Comparison of ENCODE assay signal across 8 cellular contexts in the genomic region with DNA sequence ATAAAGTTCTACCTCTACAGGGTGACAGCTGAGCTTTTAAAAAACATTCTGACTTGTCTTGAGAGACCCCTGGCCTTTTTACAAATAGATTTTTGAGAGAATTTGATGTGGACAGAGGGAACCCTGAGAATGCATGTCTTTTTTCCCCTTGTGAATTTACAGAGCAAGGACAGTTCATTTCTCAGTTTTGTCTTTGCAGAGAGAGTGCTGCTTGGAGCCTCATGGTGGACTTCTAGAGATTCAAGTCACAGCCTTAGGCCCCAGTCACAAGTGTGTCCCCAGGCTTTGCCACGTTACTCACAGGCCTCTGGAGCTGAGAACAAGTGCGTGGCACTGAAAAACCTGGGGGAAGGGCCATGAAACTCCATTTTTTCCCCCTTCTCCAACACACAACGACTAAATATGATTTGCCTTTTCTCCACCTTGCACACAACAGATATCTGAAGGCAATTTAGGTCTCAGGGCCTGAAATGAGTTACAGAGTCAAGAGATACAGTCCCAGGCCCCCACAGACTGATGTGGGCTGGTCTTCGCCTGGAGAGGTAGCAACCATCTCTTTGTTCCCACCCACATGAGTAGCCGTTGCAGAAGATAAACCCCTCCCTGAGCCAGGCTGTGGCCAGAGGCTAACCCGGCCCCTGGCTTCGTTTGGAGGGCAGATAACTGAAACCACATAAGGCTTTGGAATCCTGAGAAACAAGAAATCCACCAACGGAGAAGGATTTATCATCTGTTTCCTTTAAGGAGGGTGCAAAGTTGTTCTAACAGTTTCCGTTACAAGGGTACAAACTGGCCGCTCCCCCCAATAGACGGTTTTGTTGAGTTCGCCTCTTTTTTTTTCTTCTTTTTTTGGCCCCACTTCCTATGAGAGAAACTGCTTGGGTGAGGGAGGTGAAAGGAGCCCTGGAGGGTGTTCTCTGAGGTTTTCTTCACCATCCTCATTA. TPM values are rescaled to one million over a fixed set of nuclear protein-coding genes. Genes with fewer than 3 reads are reported as not detected.
DNase-seq lines count a peak whose midpoint lies in the region; FAIRE-seq and TF ChIP-seq lines count a peak whose summit lies in the region.

No MANE protein-coding gene starts in this region.

- no peaks in the 10 kb centered on the region for H4K20me1 ChIP-seq in SK-N-SH (ENCODE audit: insufficient read depth)

- TF ChIP-seq CTCF in HL-60 (IDR thresholded peaks at IDR 0.05; ENCODE audit: insufficient read depth, low read length) (no peak), SK-N-SH (IDR thresholded peaks at IDR 0.05) (no peak), bronchial epithelial cell (IDR thresholded peaks at IDR 0.05; ENCODE audit: insufficient read depth, low read length, severe bottlenecking) (no peak)

- peak overlapping the region; percentile 100 for H3K27ac ChIP-seq in HL-60 (replicated peaks)
- peak overlapping the region; percentile 98 to 99 for H3K27ac ChIP-seq in SK-N-SH (ENCODE audit: low read depth in 2 of 2, low read length in 1 of 2)

- H3K4me1 ChIP-seq in SK-N-SH (ENCODE audit: control insufficient read depth in 1 of 2, insufficient read depth in 2 of 2, low read depth in 1 of 2, low read length in 1 of 2) (peaks cover 29 to 34% of the 10 kb centered on the region in 2 experiments), skeletal muscle satellite cell (ENCODE audit: control insufficient read depth, insufficient read depth, low read length) (peaks cover 40% of the 10 kb centered on the region)

- CTCF ChIA-PET in SK-N-SH (lab: Yijun Ruan, JAX): interaction anchor here (1.5 to 6.2 kb wide), 4 partner anchors 26 to 188 kb away, joined by 6 to 311 read pairs (median 15); no protein-coding TSS in a partner anchor

- peaks cover 34% of the 10 kb centered on the region for H3F3A ChIP-seq in SK-N-SH (replicated peaks; ENCODE audit: insufficient read depth)

- H3K36me3 ChIP-seq in SK-N-SH (replicated peaks in 1 of 2; ENCODE audit: control insufficient read depth in 1 of 2, insufficient read depth in 2 of 2, low read length in 1 of 2) (peaks cover 4 to 29% of the 10 kb centered on the region in 2 experiments), bronchial epithelial cell (ENCODE audit: control insufficient read depth, insufficient read depth, low read length) (no peaks in the 10 kb centered on the region), skeletal muscle satellite cell (ENCODE audit: insufficient read depth, low read length) (peaks cover 17% of the 10 kb centered on the region)

- H2AFZ ChIP-seq in SK-N-SH (ENCODE audit: low read depth): peak overlapping the region; percentile 85; the same call in 1 of the 2 replicates

- H3K27me3 ChIP-seq in HL-60 (ENCODE audit: insufficient read depth, poor library complexity, severe bottlenecking) (no peaks in the 10 kb centered on the region), SK-N-SH (ENCODE audit: insufficient read depth) (no peaks in the 10 kb centered on the region), bronchial epithelial cell (ENCODE audit: control insufficient read depth, insufficient read depth, low read length) (no peaks in the 10 kb centered on the region), skeletal muscle satellite cell (ENCODE audit: control insufficient read depth, insufficient read depth, low read length) (no peaks in the 10 kb centered on the region)

- no peaks in the 10 kb centered on the region for H3K9me2 ChIP-seq in SK-N-SH

- H3K4me2 ChIP-seq in SK-N-SH (peak overlapping the region; percentile 96), skeletal muscle satellite cell (ENCODE audit: low read length) (peak overlapping the region; percentile 99)

- H3K9me3 ChIP-seq in SK-N-SH (no peaks in the 10 kb centered on the region), skeletal muscle satellite cell (replicated peaks; ENCODE audit: low read length) (no peaks in the 10 kb centered on the region)

- H3K79me2 ChIP-seq in SK-N-SH (ENCODE audit: insufficient read depth): peaks cover 11% of the 10 kb centered on the region

- H3K4me3 ChIP-seq in HL-60 (replicated peaks; ENCODE audit: insufficient read depth, low read length) (peak overlapping the region; percentile 68), SK-N-SH (ENCODE audit: low read depth in 2 of 2, low read length in 1 of 2) (peak overlapping the region; percentile 71 to 88), bronchial epithelial cell (ENCODE audit: low read depth, low read length) (peak overlapping the region; percentile 62), skeletal muscle satellite cell (ENCODE audit: low read length) (peak overlapping the region; percentile 91)

- no peak for TF ChIP-seq RAD21 in SK-N-SH (IDR thresholded peaks at IDR 0.05; ENCODE audit: low read length)

- H3K9ac ChIP-seq in SK-N-SH (peak overlapping the region; percentile 91), skeletal muscle satellite cell (ENCODE audit: low read depth, low read length) (peak overlapping the region; percentile 98)

- 25% methylated on average over 10 of the region's 12 CpGs for WGBS in SK-N-SH (ENCODE audit: low lambda C conversion rate)

- 0 out of 4 replicates have a peak, but pooled peaks of 1 of the 2 experiments have one; percentile 26 for TF ChIP-seq EP300 in SK-N-SH (IDR thresholded peaks at IDR 0.05; ENCODE audit: borderline replicate concordance in 1 of 2, low read depth in 1 of 2, low read length in 1 of 2)

- POLR2A ChIA-PET in SK-N-SH (lab: Yijun Ruan, JAX): interaction anchor here (1.2 to 2.5 kb wide), 5 partner anchors 85 to 95 kb away, joined by 5 to 9 read pairs (median 6); a partner anchor contains a TSS

- no peak for FAIRE-seq in bronchial epithelial cell (lab: Jason Lieb, UNC)

- DNase-seq in EL: peak; percentile 91
- DNase-seq in HL-60 (ENCODE audit: low read depth in 1 of 2, low spot score in 1 of 2): peak in 1 of 2 experiments; percentile 91
- peak; percentile 77 for DNase-seq in SK-N-SH
- DNase-seq in bronchial epithelial cell (ENCODE audit: low read depth): no peak
- DNase-seq in inferior parietal cortex (ENCODE audit: extremely low spot score): peak; percentile 78
- no peak for DNase-seq in NCI-H187 (lab: John Stamatoyannopoulos, UW)
- DNase-seq in activated CD4-positive, CD25-positive, alpha-beta regulatory T cell (lab: John Stamatoyannopoulos, UW): no peak

TF ChIP-seq in SK-N-SH, 30 proteins besides CTCF, POLR2A, EP300 and RAD21:
- TF ChIP-seq POLR2AphosphoS5 (IDR thresholded peaks at IDR 0.05; ENCODE audit: low read depth, low read length): peak; percentile 79
- TF ChIP-seq MXI1 (IDR thresholded peaks at IDR 0.05; ENCODE audit: low read depth, low read length): peak; percentile 51; the same call in 1 of the 2 replicates
- TF ChIP-seq RCOR1 (IDR thresholded peaks at IDR 0.05; ENCODE audit: low read length): no peak
- TF ChIP-seq, protein P1, sequence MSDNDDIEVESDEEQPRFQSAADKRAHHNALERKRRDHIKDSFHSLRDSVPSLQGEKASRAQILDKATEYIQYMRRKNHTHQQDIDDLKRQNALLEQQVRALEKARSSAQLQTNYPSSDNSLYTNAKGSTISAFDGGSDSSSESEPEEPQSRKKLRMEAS (IDR thresholded peaks at IDR 0.05; ENCODE audit: low read depth): 0 out of 2 replicates have a peak, but pooled peaks have one; percentile 44
- peak; percentile 16; the same call in 1 of the 2 replicates for TF ChIP-seq RFX5 (IDR thresholded peaks at IDR 0.05; ENCODE audit: low read length)
- no peak for TF ChIP-seq JUND (IDR thresholded peaks at IDR 0.05)
- TF ChIP-seq GATA2 (CRISPR knock-in tag; IDR thresholded peaks at IDR 0.05): 0 out of 2 replicates have a peak, but pooled peaks have one; percentile 13
- TF ChIP-seq TAF1 (IDR thresholded peaks at IDR 0.05; ENCODE audit: borderline replicate concordance, low read depth, low read length): 0 out of 2 replicates have a peak, but pooled peaks have one; percentile 24
TF ChIP-seq in SK-N-SH: peak in this region for 6.

RNA-seq across cellular contexts. Expression of a gene that starts 1.0 kb away (rescaled TPM):
- 16.5 and 26.4 TPM in 2 replicates for polyA plus RNA-seq in SK-N-SH (2012; rRNA removed)
- polyA plus RNA-seq in SK-N-SH (2012; cell fraction: cytosol; rRNA removed): 14.6 and 18.7 TPM in 2 replicates
- polyA plus RNA-seq in SK-N-SH (2012; cell fraction: nucleus; rRNA removed): 15.9 and 31.9 TPM in 2 replicates
- total RNA-seq in bronchial epithelial cell: 14.2 and 20.2 TPM in 2 replicates
- total RNA-seq in skeletal muscle satellite cell (2012; rRNA removed): 6.6 and 10.1 TPM in 2 replicates

RNA-seq across cellular contexts. Expression of a gene that starts 39.8 kb away (rescaled TPM):
- 33.0 and 35.3 TPM in 2 replicates for polyA plus RNA-seq in SK-N-SH (2012; rRNA removed)
- polyA plus RNA-seq in SK-N-SH (2012; cell fraction: cytosol; rRNA removed): 16.3 and 25.5 TPM in 2 replicates
- polyA plus RNA-seq in SK-N-SH (2012; cell fraction: nucleus; rRNA removed): 54.3 and 58.6 TPM in 2 replicates
- total RNA-seq in bronchial epithelial cell: 5.0 and 6.1 TPM in 2 replicates
- 6.8 and 10.7 TPM in 2 replicates for total RNA-seq in skeletal muscle satellite cell (2012; rRNA removed)

Comparison
In these comparisons a context has a peak if more than half of its experiments do, and no peak if none do; other contexts are left out.
1. DNase-seq: peak in EL (single experiment), SK-N-SH (single experiment) and inferior parietal cortex (single experiment); none in bronchial epithelial cell (single experiment), NCI-H187 (0 of 2) and activated CD4-positive, CD25-positive, alpha-beta regulatory T cell (0 of 4).
2. Peak in every context shown above with its lines, with median percentiles within 50 percentile points of each other: H3K4me3 ChIP-seq.